ENCODE assay signal across 8 cellular contexts in the genomic region with DNA sequence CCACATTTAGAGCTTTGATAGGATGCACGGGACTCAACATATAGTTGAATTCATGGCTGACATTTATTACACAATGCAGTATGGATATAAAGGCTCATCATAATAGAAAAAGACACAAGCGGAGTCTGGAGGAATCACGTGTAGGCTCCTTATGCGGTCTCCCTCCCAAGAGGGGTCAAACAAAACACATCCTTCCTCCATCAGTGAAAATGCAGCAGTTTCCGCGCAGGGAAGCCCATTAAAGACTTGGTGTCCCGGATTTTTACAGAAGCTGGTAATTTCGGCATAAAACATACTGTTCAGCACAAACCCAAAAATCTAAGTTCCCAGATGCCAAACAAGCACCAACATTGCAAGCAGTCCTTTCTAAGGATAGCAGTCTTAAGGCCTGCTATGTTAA. TPM values are rescaled to one million over a fixed set of nuclear protein-coding genes. Genes with fewer than 3 reads are reported as not detected.
DNase-seq lines count a peak whose midpoint lies in the region; TF ChIP-seq lines count a peak whose summit lies in the region.

No MANE protein-coding gene starts in this region.

- H3K9me3 Mint-ChIP-seq in CD8-positive, alpha-beta memory T cell = no peaks in the 10 kb centered on the region
- no peaks in the 10 kb centered on the region for H3K9me3 Mint-ChIP-seq in nephron

- H3K9me3 ChIP-seq in CD8-positive, alpha-beta memory T cell (ENCODE audit: low read length) = no peaks in the 10 kb centered on the region

- DNase-seq in CD8-positive, alpha-beta memory T cell = no peak
- DNase-seq in LNCaP clone FGC (ENCODE audit: low read depth) = no peak
- DNase-seq in cerebellum (ENCODE audit: low spot score) = peak; percentile 36
- no peak for DNase-seq in HT-29 (ENCODE audit: low spot score)
- DNase-seq in COLO668 (lab: John Stamatoyannopoulos, UW; ENCODE audit: unreplicated experiment) = no peak
- no peak for DNase-seq in DMS53 treated with DMSO at 0.1 percent for 48 hours (lab: John Stamatoyannopoulos, UW; ENCODE audit: unreplicated experiment)
- no peak for DNase-seq in SKM-1 treated with dmso at 0.1 percent for 144 hours (lab: John Stamatoyannopoulos, UW; ENCODE audit: unreplicated experiment)

- peaks cover 9% of the 10 kb centered on the region for H3K4me1 ChIP-seq in CD8-positive, alpha-beta memory T cell (ENCODE audit: insufficient read depth, low read length)

- H3K4me3 Mint-ChIP-seq in CD8-positive, alpha-beta memory T cell = peak overlapping the region; percentile 86 to 98 (median 95)
- H3K4me3 Mint-ChIP-seq in nephron = peak overlapping the region; percentile 90 to 100 (median 95)

- POLR2A ChIA-PET in CD8-positive, alpha-beta memory T cell (lab: Charles Lee) = interaction anchor here (0.5 to 1.0 kb wide), 4 partner anchors 51 to 117 kb away, joined by 3 to 4 read pairs (median 3); no protein-coding TSS in a partner anchor

- no peaks in the 10 kb centered on the region for H3K36me3 ChIP-seq in CD8-positive, alpha-beta memory T cell (ENCODE audit: insufficient read depth, low read length)

- H3K27me3 Mint-ChIP-seq in CD8-positive, alpha-beta memory T cell = no peaks in the 10 kb centered on the region
- no peaks in the 10 kb centered on the region for H3K27me3 Mint-ChIP-seq in nephron (ENCODE audit: low read depth)

- H3K27ac ChIP-seq in CD8-positive, alpha-beta memory T cell (ENCODE audit: low read depth, low read length) = peak overlapping the region; percentile 54

- H3K4me1 Mint-ChIP-seq in CD8-positive, alpha-beta memory T cell = peaks cover 31 to 36% (median 34%) of the 10 kb centered on the region in 3 donors
- peaks cover 24% of the 10 kb centered on the region for H3K4me1 Mint-ChIP-seq in nephron

- H3K4me3 ChIP-seq in CD8-positive, alpha-beta memory T cell (ENCODE audit: low read length) = no peak overlapping the region
- peak overlapping the region; percentile 69 for H3K4me3 ChIP-seq in LNCaP clone FGC (ENCODE audit: low read depth, low read length)

- peak overlapping the region in 6 of 8 donors; percentile 4 to 95 (median 64) for H3K27ac Mint-ChIP-seq in CD8-positive, alpha-beta memory T cell
- peak overlapping the region in 2 of 3 experiments; percentile 20 to 50 for H3K27ac Mint-ChIP-seq in nephron

- no peaks in the 10 kb centered on the region for H3K27me3 ChIP-seq in CD8-positive, alpha-beta memory T cell (ENCODE audit: insufficient read depth, low read length, poor library complexity, severe bottlenecking)

- peaks cover 0 to 15% (median 0%) of the 10 kb centered on the region in 3 donors for H3K36me3 Mint-ChIP-seq in CD8-positive, alpha-beta memory T cell
- H3K36me3 Mint-ChIP-seq in nephron (ENCODE audit: low read depth) = no peaks in the 10 kb centered on the region

- TF ChIP-seq CTCF in LNCaP clone FGC (IDR thresholded peaks at IDR 0.05; ENCODE audit: control insufficient read depth, extremely low read depth, insufficient read depth) = no peak
- TF ChIP-seq CTCF in nephron (IDR thresholded peaks at IDR 0.05; ENCODE audit: unreplicated experiment in 3 of 3) = no peak

- CTCF ChIA-PET in CD8-positive, alpha-beta memory T cell (lab: Charles Lee) = interaction anchor here (1.0 to 1.1 kb wide), 2 partner anchors 12 to 75 kb away, joined by 3 read pairs; no protein-coding TSS in a partner anchor

RNA-seq across cellular contexts. Expression of a gene that starts 1.1 kb away (rescaled TPM):
- total RNA-seq in CD8-positive, alpha-beta memory T cell = 10 to 100 TPM; 14.1 to 15.8 TPM
- polyA plus RNA-seq in CD8-positive, alpha-beta memory T cell = 4.1 TPM
- 21.0 TPM for total RNA-seq in cerebellum
- 3.6 and 4.3 TPM in 2 replicates for total RNA-seq in HT-29 (2014; rRNA removed; shearing (Covaris generic))

RNA-seq across cellular contexts. Expression of a gene that starts 54.4 kb away (rescaled TPM):
- 10 to 100 TPM; 62.5 to 64.8 TPM for total RNA-seq in CD8-positive, alpha-beta memory T cell
- 39.6 TPM for polyA plus RNA-seq in CD8-positive, alpha-beta memory T cell
- 66.0 TPM for total RNA-seq in cerebellum
- total RNA-seq in HT-29 (2014; rRNA removed; shearing (Covaris generic)) = 46.8 and 49.4 TPM in 2 replicates
